Comparison of ENCODE assay signal across 28 cellular contexts in genomic region chr5:131418846-131419245, GRCh38.
"Had no signal": no experiment of that assay in that cellular context is flagged by ENCODE, and none has a peak within 500 bp of the region (broad histone marks: within the 10 kb centered on the region; RNA-seq: fewer than 3 reads in every experiment).

No MANE protein-coding gene starts in this region.

- H3K27me3 ChIP-seq: brain microvascular endothelial cell, Peyer's patch had no signal

- H3K9me3 ChIP-seq: Peyer's patch had no signal

- FAIRE-seq: K562 had no signal

- DNase-seq: activated B cell treated with CpG ODN at 0.5 μM for 24 hours; activated CD4-positive, alpha-beta memory T cell treated with anti-CD3 and anti-CD28 coated beads, Interleukin-2, amount 10 ng/mL, durations not matched to agents 7 days and 5 days; activated CD4-positive, alpha-beta T cell treated with anti-CD3 and anti-CD28 coated beads for 48 hours; activated CD4-positive, CD25-positive, alpha-beta regulatory T cell treated with anti-CD3 and anti-CD28 coated beads, Interleukin-2, amount 50 U/mL, for 72 hours; activated gamma-delta T cell; activated naive CD4-positive, alpha-beta T cell treated with Interleukin-2 at 50 U/mL for 16 hours; activated T-cell treated with anti-CD3 and anti-CD28 coated beads, Interleukin-2, amount 50 U/mL, for 1 hour; activated T-cell treated with anti-CD3 and anti-CD28 coated beads, Interleukin-2, amount 50 U/mL, for 72 hours; aorta; brain microvascular endothelial cell; central memory CD4-positive, alpha-beta T cell; Karpas-422; NCI-H1105; NCI-H1436; NCI-H1694; NCI-H1930; NCI-H2081 treated with DMSO at 0.1 percent for 48 hours; NCI-H226; NCI-H524 treated with DMSO at 0.1 percent for 48 hours; NCI-H748 treated with DMSO at 0.1 percent for 48 hours; NK-92 treated with Interleukin-12 subunit alpha and Interleukin-12 subunit beta, amount 100 ng/mL, for 24 hours; PC-3; Peyer's patch; SW 1271; T-helper 1 cell had no signal

- H3K27ac ChIP-seq: brain microvascular endothelial cell, Peyer's patch, RWPE1 had no signal

- H3K4me3 ChIP-seq: K562, Peyer's patch had no signal

- H3K36me3 ChIP-seq: brain microvascular endothelial cell had no signal

- ATAC-seq: activated T-cell treated with anti-CD3 and anti-CD28 coated beads, Interleukin-2, amount 50 U/mL, for 72 hours; K562; PC-3; Right ventricle myocardium inferior had no signal
